23 cellular contexts compared by ENCODE assay signal in the genomic region with DNA sequence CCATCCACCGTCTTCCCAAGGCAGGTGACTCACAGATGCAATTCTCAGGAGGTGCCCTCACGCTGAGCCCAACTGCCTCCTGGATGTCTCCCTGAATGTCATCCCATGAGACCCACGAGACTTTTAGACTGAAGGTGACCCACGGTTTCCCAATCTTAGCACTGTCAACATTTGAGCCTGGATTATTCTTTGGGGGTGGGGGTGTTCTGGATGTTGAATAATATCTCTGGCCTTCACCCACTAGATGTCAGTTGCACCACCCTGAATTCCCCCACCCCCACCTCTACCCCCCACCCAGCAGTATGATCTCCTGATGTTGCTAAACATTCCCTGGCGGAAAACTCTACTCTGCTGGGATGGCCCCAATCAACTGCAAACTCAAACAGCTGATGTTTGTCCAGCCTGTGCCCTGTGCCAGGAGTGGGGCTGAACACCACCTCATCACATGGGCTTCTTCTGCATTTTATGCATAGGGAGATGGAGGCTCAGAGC. TPM values are rescaled to one million over a fixed set of nuclear protein-coding genes. Genes with fewer than 3 reads are reported as not detected.
"Had no signal": no experiment of that assay in that cellular context is flagged by ENCODE, and none has a peak within 500 bp of the region (broad histone marks: within the 10 kb centered on the region; RNA-seq: fewer than 3 reads in every experiment).

No MANE protein-coding gene starts in this region.

- H3K9me3 ChIP-seq: gastrocnemius medialis, heart right ventricle, left lung, lower lobe of right lung, ovary, right atrium auricular region, uterus had no signal

- FAIRE-seq: endometrium, islet of Langerhans, small intestine had no signal

- H3K27me3 ChIP-seq: ovary, uterus had no signal

- H3K36me3 ChIP-seq: esophagus muscularis mucosa, gastrocnemius medialis, heart right ventricle, left lung, lower lobe of right lung, ovary, right atrium auricular region, uterus had no signal

- H3K4me1 ChIP-seq: gastrocnemius medialis, lower lobe of right lung had no signal

- ATAC-seq: gastrocnemius medialis, heart right ventricle, left lung, lower lobe of right lung, natural killer cell had no signal

- H3K27ac ChIP-seq: epithelial cell of prostate, esophagus muscularis mucosa, gastrocnemius medialis, heart right ventricle, left lung, lower lobe of right lung, ovary, right atrium auricular region, uterus had no signal

- H3K4me3 ChIP-seq: esophagus muscularis mucosa, gastrocnemius medialis, heart right ventricle, left lung, lower lobe of right lung, ovary, right atrium auricular region, uterus had no signal

- DNase-seq: effector memory CD4-positive, alpha-beta T cell; gastrocnemius medialis; heart right ventricle; hypothalamus; left lung; lower lobe of right lung; natural killer cell; nucleus accumbens; ovary; small intestine; stimulated activated CD4-positive, alpha-beta T cell treated with anti-CD3 and anti-CD28 coated beads, Interleukin-12 subunit alpha, Interleukin-12 subunit beta, amount 100 ng/mL, for 4 hours; stimulated activated naive CD4-positive, alpha-beta T cell treated with Interleukin-2 at 50 U/mL for 16 hours; uterus had no signal

RNA-seq across cellular contexts. Expression of gene CYP4F22, which starts 2.2 kb away (rescaled TPM):
- total RNA-seq: esophagus muscularis mucosa, fibroblast of villous mesenchyme, heart right ventricle, mesothelial cell of epicardium, myocyte, neural crest cell, posterior vena cava, right atrium auricular region, uterus had no signal
- polyA plus RNA-seq: heart right ventricle had no signal

RNA-seq across cellular contexts. Expression of gene PGLYRP2, which starts 26.8 kb away (rescaled TPM):
- total RNA-seq: esophagus muscularis mucosa, fibroblast of villous mesenchyme, gastrocnemius medialis, heart right ventricle, left lung, lower lobe of right lung, mesothelial cell of epicardium, myocyte, neural crest cell, posterior vena cava, right atrium auricular region, uterus had no signal
- polyA plus RNA-seq: heart right ventricle, ovary had no signal

RNA-seq across cellular contexts. Expression of gene RASAL3, which starts 41.8 kb away (rescaled TPM):
- total RNA-seq: fibroblast of villous mesenchyme, mesothelial cell of epicardium, myocyte, neural crest cell had no signal
